Comparison of ENCODE assay signal across 22 cellular contexts in genomic region chr19:42274065-42274682, GRCh38. TPM values are rescaled to one million over a fixed set of nuclear protein-coding genes. Genes with fewer than 3 reads are reported as not detected.
DNase-seq lines count a peak whose midpoint lies in the region; TF ChIP-seq lines count a peak whose summit lies in the region.
"Had no signal": no experiment of that assay in that cellular context is flagged by ENCODE, and none has a peak within 500 bp of the region (broad histone marks: within the 10 kb centered on the region; RNA-seq: fewer than 3 reads in every experiment).

No MANE protein-coding gene starts in this region.

- H3K9me3 Mint-ChIP-seq in dendritic cell treated with granulocyte-macrophage colony-stimulating factor and Interleukin-4, amounts not matched to agents 40 ng/mL and 50 ng/mL, for 4 days: no peaks in the 10 kb centered on the region
- H3K9me3 Mint-ChIP-seq: activated CD8-positive, alpha-beta T cell treated with anti-CD3 and anti-CD28 coated beads for 36 hours; activated naive CD4-positive, alpha-beta T cell treated with anti-CD3 and anti-CD28 coated beads for 36 hours had no signal

- no peak for TF ChIP-seq CTCF in Loucy (conservative IDR thresholded peaks at IDR 0.05; ENCODE audit: low read length)

- H3F3A ChIP-seq in Loucy (ENCODE audit: low read depth): no peaks in the 10 kb centered on the region

- no peaks in the 10 kb centered on the region for H3K9me2 ChIP-seq in Loucy (replicated peaks; ENCODE audit: low read depth, low read length)

- no peak overlapping the region for H3K9ac ChIP-seq in Loucy (ENCODE audit: low read depth, low read length, poor library complexity, severe bottlenecking)
- H3K9ac ChIP-seq in skeletal muscle tissue (ENCODE audit: low read depth in 1 of 3, low read length in 3 of 3): peak overlapping the region in 2 of 3 donors; percentile 43 to 72

- peak; percentile 61 for DNase-seq in activated effector memory CD4-positive, alpha-beta T cell treated with anti-CD3 and anti-CD28 coated beads, Interleukin-2, amount 50 U/mL, for 16 hours
- DNase-seq in activated effector memory CD4-positive, alpha-beta T cell treated with Interleukin-2 at 50 U/mL for 16 hours: no peak
- DNase-seq in posterior vena cava (ENCODE audit: low spot score) (no peak), SJCRH30 (no peak)
- DNase-seq in effector memory CD4-positive, alpha-beta T cell: no peak
- DNase-seq: ACHN; activated CD8-positive, alpha-beta T cell treated with anti-CD3 and anti-CD28 coated beads for 36 hours; activated naive CD4-positive, alpha-beta T cell treated with anti-CD3 and anti-CD28 coated beads for 36 hours; anterior cingulate cortex; Karpas-422; NCI-H187 treated with DMSO at 0.1 percent for 48 hours; NCI-H748 treated with DMSO at 0.1 percent for 48 hours; SHP77 treated with DMSO at 0.1 percent for 48 hours; stimulated activated CD4-positive, alpha-beta T cell treated with anti-CD3 and anti-CD28 coated beads, Interleukin-15, amount 100 ng/mL, for 24 hours had no signal

- H3K27me3 Mint-ChIP-seq in dendritic cell treated with granulocyte-macrophage colony-stimulating factor and Interleukin-4, amounts not matched to agents 40 ng/mL and 50 ng/mL, for 4 days: no peaks in the 10 kb centered on the region
- H3K27me3 Mint-ChIP-seq: activated CD8-positive, alpha-beta T cell treated with anti-CD3 and anti-CD28 coated beads for 36 hours had no signal

- H3K9me3 ChIP-seq in Loucy (ENCODE audit: insufficient read depth, low read depth, low read length): no peaks in the 10 kb centered on the region
- H3K9me3 ChIP-seq in skeletal muscle tissue (ENCODE audit: control insufficient read depth in 3 of 3, low read length in 3 of 3): no peaks in the 10 kb centered on the region
- H3K9me3 ChIP-seq in SJCRH30 (replicated peaks): no peaks in the 10 kb centered on the region
- no peaks in the 10 kb centered on the region for H3K9me3 ChIP-seq in effector memory CD4-positive, alpha-beta T cell (ENCODE audit: control insufficient read depth, low read length)
- H3K9me3 ChIP-seq: esophagus muscularis mucosa, gastroesophageal sphincter had no signal

- H3K4me1 Mint-ChIP-seq in dendritic cell treated with granulocyte-macrophage colony-stimulating factor and Interleukin-4, amounts not matched to agents 40 ng/mL and 50 ng/mL, for 4 days (ENCODE audit: low read depth): peaks cover 87% of the 10 kb centered on the region

- H3K4me3 ChIP-seq in Loucy (ENCODE audit: low read length, poor library complexity, severe bottlenecking): no peak overlapping the region
- no peak overlapping the region for H3K4me3 ChIP-seq in skeletal muscle tissue (ENCODE audit: low read length in 3 of 3)
- H3K4me3 ChIP-seq in SJCRH30: no peak overlapping the region
- H3K4me3 ChIP-seq in effector memory CD4-positive, alpha-beta T cell (ENCODE audit: insufficient read depth, low read depth, low read length, poor library complexity, severe bottlenecking): no peak overlapping the region
- H3K4me3 ChIP-seq: esophagus muscularis mucosa, gastroesophageal sphincter, lung had no signal

- H3K27me3 ChIP-seq in Loucy (ENCODE audit: insufficient read depth, low read length, poor library complexity, severe bottlenecking) (no peaks in the 10 kb centered on the region), skeletal muscle tissue (ENCODE audit: control insufficient read depth in 3 of 3, insufficient read depth in 3 of 3, low read length in 3 of 3) (no peaks in the 10 kb centered on the region), SJCRH30 (no peaks in the 10 kb centered on the region)
- H3K27me3 ChIP-seq in effector memory CD4-positive, alpha-beta T cell (replicated peaks; ENCODE audit: control insufficient read depth, insufficient read depth, low read length, poor library complexity, severe bottlenecking): no peaks in the 10 kb centered on the region
- H3K27me3 ChIP-seq: esophagus muscularis mucosa, gastroesophageal sphincter had no signal

- H3K27ac Mint-ChIP-seq in dendritic cell treated with granulocyte-macrophage colony-stimulating factor and Interleukin-4, amounts not matched to agents 40 ng/mL and 50 ng/mL, for 4 days: peak overlapping the region; percentile 11
- H3K27ac Mint-ChIP-seq: activated CD8-positive, alpha-beta T cell treated with anti-CD3 and anti-CD28 coated beads for 36 hours; activated naive CD4-positive, alpha-beta T cell treated with anti-CD3 and anti-CD28 coated beads for 36 hours had no signal

- H3K4me3 Mint-ChIP-seq in dendritic cell treated with granulocyte-macrophage colony-stimulating factor and Interleukin-4, amounts not matched to agents 40 ng/mL and 50 ng/mL, for 4 days: no peak overlapping the region
- H3K4me3 Mint-ChIP-seq: activated CD8-positive, alpha-beta T cell treated with anti-CD3 and anti-CD28 coated beads for 36 hours; activated naive CD4-positive, alpha-beta T cell treated with anti-CD3 and anti-CD28 coated beads for 36 hours had no signal

- no peaks in the 10 kb centered on the region for H4K20me1 ChIP-seq in Loucy (ENCODE audit: insufficient read depth, low read length, poor library complexity, severe bottlenecking)

- H3K79me2 ChIP-seq in Loucy (ENCODE audit: insufficient read depth, low read length): peaks cover 43% of the 10 kb centered on the region

- H2AFZ ChIP-seq in Loucy (ENCODE audit: low read length): no peak overlapping the region

- H3K4me1 ChIP-seq in Loucy (ENCODE audit: insufficient read depth, low read length, poor library complexity, severe bottlenecking) (peaks cover 25% of the 10 kb centered on the region), skeletal muscle tissue (ENCODE audit: control insufficient read depth in 3 of 3, insufficient read depth in 3 of 3, low read length in 3 of 3) (peaks cover 59 to 84% (median 80%) of the 10 kb centered on the region in 3 donors), SJCRH30 (peaks cover 25% of the 10 kb centered on the region)
- peaks cover 33% of the 10 kb centered on the region for H3K4me1 ChIP-seq in effector memory CD4-positive, alpha-beta T cell (ENCODE audit: control insufficient read depth, insufficient read depth, low read length, poor library complexity, severe bottlenecking)

- H3K27ac ChIP-seq in skeletal muscle tissue (ENCODE audit: low read depth, low read length) (no peak overlapping the region), SJCRH30 (no peak overlapping the region)
- no peak overlapping the region for H3K27ac ChIP-seq in effector memory CD4-positive, alpha-beta T cell (ENCODE audit: insufficient read depth, low read length, poor library complexity, severe bottlenecking)
- H3K27ac ChIP-seq: C4-2B had no signal

- H3K36me3 Mint-ChIP-seq in dendritic cell treated with granulocyte-macrophage colony-stimulating factor and Interleukin-4, amounts not matched to agents 40 ng/mL and 50 ng/mL, for 4 days (ENCODE audit: low read depth): peaks cover 75% of the 10 kb centered on the region

- intact Hi-C loops in dendritic cell treated with granulocyte-macrophage colony-stimulating factor and Interleukin-4, amounts not matched to agents 40 ng/mL and 50 ng/mL, for 4 days (cut with micrococcal nuclease): no loop called here
- intact Hi-C loops in posterior vena cava (cut with DNase I): no loop called here

- H3K36me3 ChIP-seq in Loucy (ENCODE audit: insufficient read depth, low read length): 0 out of 2 replicates have a peak, but pooled peaks cover 3% of the 10 kb centered on the region
- H3K36me3 ChIP-seq in skeletal muscle tissue (ENCODE audit: control insufficient read depth in 3 of 3, insufficient read depth in 3 of 3, low read length in 3 of 3): peaks cover 24 to 39% (median 24%) of the 10 kb centered on the region in 3 donors
- H3K36me3 ChIP-seq in SJCRH30: 0 out of 2 replicates have a peak, but pooled peaks cover 5% of the 10 kb centered on the region
- H3K36me3 ChIP-seq in effector memory CD4-positive, alpha-beta T cell (ENCODE audit: control insufficient read depth, insufficient read depth, low read length): peaks cover 32% of the 10 kb centered on the region

- H3K4me2 ChIP-seq in Loucy (ENCODE audit: low read depth, low read length, poor library complexity, severe bottlenecking): peak overlapping the region; percentile 31

RNA-seq across cellular contexts. Expression of gene CIC, which starts 5.1 kb away (rescaled TPM):
- 10.4 TPM for total RNA-seq in skeletal muscle tissue
- total RNA-seq in posterior vena cava: 10 to 100 TPM; 57.7 to 79.0 TPM
- 19.1 and 21.5 TPM in 2 replicates for total RNA-seq in SJCRH30 (2014; rRNA removed; shearing (Covaris generic))

RNA-seq across cellular contexts. Expression of gene ERF, which starts 19.2 kb away (rescaled TPM):
- total RNA-seq in skeletal muscle tissue (12.0 TPM), posterior vena cava (10 to 100 TPM; 47.9 to 54.5 TPM)
- 35.1 and 37.7 TPM in 2 replicates for total RNA-seq in SJCRH30 (2014; rRNA removed; shearing (Covaris generic))

RNA-seq across cellular contexts. Expression of gene PRR19, which starts 27.8 kb away (rescaled TPM):
- total RNA-seq in skeletal muscle tissue: not detected
- total RNA-seq in posterior vena cava: under 1 TPM in 1 of 2 donors, not detected in 1; 0.19 TPM
- total RNA-seq in SJCRH30 (2014; rRNA removed; shearing (Covaris generic)): 0.73 and 1.9 TPM in 2 replicates
- total RNA-seq: urinary bladder had no signal

RNA-seq across cellular contexts. Expression of gene PAFAH1B3, which starts 28.2 kb away (rescaled TPM):
- total RNA-seq in skeletal muscle tissue (29.2 TPM), posterior vena cava (1 to 10 TPM; 5.7 to 5.8 TPM)
- total RNA-seq in SJCRH30 (2014; rRNA removed; shearing (Covaris generic)): 62.5 and 65.6 TPM in 2 replicates

RNA-seq across cellular contexts. Expression of gene GSK3A, which starts 31.8 kb away (rescaled TPM):
- total RNA-seq in skeletal muscle tissue: 5.2 TPM
- 10 to 100 TPM; 29.2 to 35.1 TPM for total RNA-seq in posterior vena cava
- total RNA-seq in SJCRH30 (2014; rRNA removed; shearing (Covaris generic)): 34.9 and 37.1 TPM in 2 replicates
